ENCODE assay signal across 2 cellular contexts in the genomic region with DNA sequence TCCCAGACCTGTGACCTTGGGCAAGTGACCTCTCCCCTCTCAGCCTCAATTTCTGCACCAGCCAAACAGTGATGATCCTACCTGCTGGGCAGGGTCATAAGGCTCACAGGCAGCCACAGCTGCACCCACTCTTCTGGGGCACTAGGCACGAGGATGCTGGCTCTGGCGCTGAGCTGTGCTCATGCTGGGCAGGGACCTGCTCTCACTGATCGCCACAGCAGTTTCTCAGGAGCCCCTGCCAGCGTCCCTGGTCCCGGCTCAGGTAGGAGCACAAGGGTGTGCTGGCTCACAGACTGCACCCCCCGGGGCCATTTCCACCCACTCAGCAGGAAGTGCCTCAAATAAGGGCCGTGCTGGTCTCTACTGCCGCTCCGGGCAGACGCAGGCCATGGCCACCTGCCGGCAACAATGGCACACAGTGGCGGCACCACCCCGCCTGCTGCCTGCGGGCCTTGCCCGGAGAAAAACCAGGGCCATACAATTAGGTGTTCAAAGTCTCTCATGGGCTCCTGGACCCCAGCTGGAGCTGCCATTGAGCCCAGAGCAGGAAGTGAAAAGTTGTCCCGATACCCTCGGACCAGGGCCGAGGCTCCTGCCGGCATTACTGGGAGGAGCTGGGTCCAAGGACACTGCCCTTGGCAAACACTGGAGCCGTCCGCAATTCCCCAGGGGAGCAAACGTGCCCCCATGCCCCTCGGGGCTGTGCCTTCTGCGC.
A peak's percentile ranks its signal among the peaks of the same experiment; 100 is the strongest.
TF ChIP-seq lines count a peak whose summit lies in the region.

No MANE protein-coding gene starts in this region.

TF ChIP-seq in Ishikawa, 13 proteins besides CTCF, POLR2A, EP300 and RAD21:
- TF ChIP-seq ZBTB7A (IDR thresholded peaks at IDR 0.05; ENCODE audit: low read depth), result no peak
- TF ChIP-seq EGR1 (IDR thresholded peaks at IDR 0.05), result peak; percentile 66; the same call in 1 of the 2 replicates
- TF ChIP-seq TCF12 (IDR thresholded peaks at IDR 0.05; ENCODE audit: low read depth), result 0 out of 2 replicates have a peak, but pooled peaks have one; percentile 26
- peak; percentile 67 for TF ChIP-seq NFIC (IDR thresholded peaks at IDR 0.05)
- TF ChIP-seq, protein P1, sequence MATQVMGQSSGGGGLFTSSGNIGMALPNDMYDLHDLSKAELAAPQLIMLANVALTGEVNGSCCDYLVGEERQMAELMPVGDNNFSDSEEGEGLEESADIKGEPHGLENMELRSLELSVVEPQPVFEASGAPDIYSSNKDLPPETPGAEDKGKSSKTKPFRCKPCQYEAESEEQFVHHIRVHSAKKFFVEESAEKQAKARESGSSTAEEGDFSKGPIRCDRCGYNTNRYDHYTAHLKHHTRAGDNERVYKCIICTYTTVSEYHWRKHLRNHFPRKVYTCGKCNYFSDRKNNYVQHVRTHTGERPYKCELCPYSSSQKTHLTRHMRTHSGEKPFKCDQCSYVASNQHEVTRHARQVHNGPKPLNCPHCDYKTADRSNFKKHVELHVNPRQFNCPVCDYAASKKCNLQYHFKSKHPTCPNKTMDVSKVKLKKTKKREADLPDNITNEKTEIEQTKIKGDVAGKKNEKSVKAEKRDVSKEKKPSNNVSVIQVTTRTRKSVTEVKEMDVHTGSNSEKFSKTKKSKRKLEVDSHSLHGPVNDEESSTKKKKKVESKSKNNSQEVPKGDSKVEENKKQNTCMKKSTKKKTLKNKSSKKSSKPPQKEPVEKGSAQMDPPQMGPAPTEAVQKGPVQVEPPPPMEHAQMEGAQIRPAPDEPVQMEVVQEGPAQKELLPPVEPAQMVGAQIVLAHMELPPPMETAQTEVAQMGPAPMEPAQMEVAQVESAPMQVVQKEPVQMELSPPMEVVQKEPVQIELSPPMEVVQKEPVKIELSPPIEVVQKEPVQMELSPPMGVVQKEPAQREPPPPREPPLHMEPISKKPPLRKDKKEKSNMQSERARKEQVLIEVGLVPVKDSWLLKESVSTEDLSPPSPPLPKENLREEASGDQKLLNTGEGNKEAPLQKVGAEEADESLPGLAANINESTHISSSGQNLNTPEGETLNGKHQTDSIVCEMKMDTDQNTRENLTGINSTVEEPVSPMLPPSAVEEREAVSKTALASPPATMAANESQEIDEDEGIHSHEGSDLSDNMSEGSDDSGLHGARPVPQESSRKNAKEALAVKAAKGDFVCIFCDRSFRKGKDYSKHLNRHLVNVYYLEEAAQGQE (IDR thresholded peaks at IDR 0.05; ENCODE audit: low read depth), result no peak
- TF ChIP-seq, protein P2, sequence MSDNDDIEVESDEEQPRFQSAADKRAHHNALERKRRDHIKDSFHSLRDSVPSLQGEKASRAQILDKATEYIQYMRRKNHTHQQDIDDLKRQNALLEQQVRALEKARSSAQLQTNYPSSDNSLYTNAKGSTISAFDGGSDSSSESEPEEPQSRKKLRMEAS (IDR thresholded peaks at IDR 0.05), result 0 out of 2 replicates have a peak, but pooled peaks have one; percentile 30
- TF ChIP-seq YY1 (IDR thresholded peaks at IDR 0.05; ENCODE audit: low read depth), result 0 out of 2 replicates have a peak, but pooled peaks have one; percentile 32
- TF ChIP-seq CREB1 (IDR thresholded peaks at IDR 0.05; ENCODE audit: low read depth), result no peak
- TF ChIP-seq TAF1 (IDR thresholded peaks at IDR 0.05; ENCODE audit: low read depth), result no peak

TF ChIP-seq in K562, 482 proteins besides CTCF, POLR2A, EP300 and RAD21:
- TF ChIP-seq HLTF (IDR thresholded peaks at IDR 0.05) (no peak), POLR3A (IDR thresholded peaks at IDR 0.05; ENCODE audit: borderline replicate concordance, extremely low read depth, insufficient read depth, insufficient read length) (no peak), PCBP1 (IDR thresholded peaks at IDR 0.05; ENCODE audit: low read depth, low read length, poor library complexity, severe bottlenecking) (peak; percentile 37), TARDBP (IDR thresholded peaks at IDR 0.05) (no peak), POLR2H (tag; IDR thresholded peaks at IDR 0.05; ENCODE audit: low read depth) (no peak), MIER1 (IDR thresholded peaks at IDR 0.05; ENCODE audit: low read depth) (no peak), MAFK (IDR thresholded peaks at IDR 0.05; ENCODE audit: low read length) (no peak), GTF2F1 (IDR thresholded peaks at IDR 0.05; ENCODE audit: low read depth, low read length) (no peak), PRPF4 (IDR thresholded peaks at IDR 0.05; ENCODE audit: insufficient read depth, low read depth, low read length, poor library complexity, severe bottlenecking) (no peak)
